Comparison of ENCODE assay signal across 10 cellular contexts in genomic region chr7:98110249-98111022, GRCh38. TPM values are rescaled to one million over a fixed set of nuclear protein-coding genes. Genes with fewer than 3 reads are reported as not detected.
DNase-seq lines count a peak whose midpoint lies in the region; ATAC-seq and TF ChIP-seq lines count a peak whose summit lies in the region.
"Had no signal": no experiment of that assay in that cellular context is flagged by ENCODE, and none has a peak within 500 bp of the region (broad histone marks: within the 10 kb centered on the region; RNA-seq: fewer than 3 reads in every experiment).

No MANE protein-coding gene starts in this region.

- H3K36me3 ChIP-seq in brain microvascular endothelial cell (replicated peaks) (no peaks in the 10 kb centered on the region), gastrocnemius medialis (no peaks in the 10 kb centered on the region)

- CTCF ChIA-PET in HEK293T (lab: Yijun Ruan, JAX): interaction anchor here (1.1 to 2.4 kb wide), 5 partner anchors 9 to 89 kb away, joined by 4 to 18 read pairs (median 8); no protein-coding TSS in a partner anchor

- ATAC-seq in gastrocnemius medialis: no peak

- H3K27ac ChIP-seq in brain microvascular endothelial cell (no peak overlapping the region), gastrocnemius medialis (peak overlapping the region; percentile 0 to 33 (median 12))

- DNase-seq in NCI-H2196 treated with DMSO at 0.1 percent for 48 hours (lab: John Stamatoyannopoulos, UW; ENCODE audit: unreplicated experiment) (peak; percentile 40), brain microvascular endothelial cell (peak; percentile 19), iris pigment epithelial cell (ENCODE audit: low read depth) (peak; percentile 41), gastrocnemius medialis (no peak), putamen (ENCODE audit: low spot score) (no peak), HEK293T (ENCODE audit: extremely low spot score) (no peak), foreskin melanocyte (no peak)
- DNase-seq: cerebellar nuclear complex, HFFc6, retina had no signal

- H3K9me3 ChIP-seq in gastrocnemius medialis: no peaks in the 10 kb centered on the region

- intact Hi-C loops in gastrocnemius medialis (cut with DNase I; ENCODE audit: low total_unique reads): no loop called here

- POLR2A ChIA-PET in HEK293T (lab: Yijun Ruan, JAX): interaction anchor here (0.9 kb wide), 1 partner anchor 10 kb away, joined by 3 read pairs; no protein-coding TSS in a partner anchor

- no peak for TF ChIP-seq POLR2A in gastrocnemius medialis (IDR thresholded peaks at IDR 0.05)

- in situ Hi-C loops in brain microvascular endothelial cell (cut with HindIII; ENCODE audit: low pct_ligation_motif_present, low sequenced_read_pairs): no loop called here
- in situ Hi-C loops in gastrocnemius medialis (cut with MboI; ENCODE audit: low sequenced_read_pairs in 4 of 4): loop anchor here in 3 of 4 donors (5.0 to 25.0 kb wide), 3 partner anchors 52 to 152 kb away; partner anchors contain the start of gene TECPR1 (in 1 of the 3)

- H3K27me3 ChIP-seq in brain microvascular endothelial cell (replicated peaks) (no peaks in the 10 kb centered on the region), gastrocnemius medialis (no peaks in the 10 kb centered on the region)

- peaks cover 29 to 34% of the 10 kb centered on the region in 2 donors for H3K4me1 ChIP-seq in gastrocnemius medialis

- no peak for TF ChIP-seq CTCF in brain microvascular endothelial cell (IDR thresholded peaks at IDR 0.05; ENCODE audit: low read depth, low read length, missing control alignments)
- TF ChIP-seq CTCF in gastrocnemius medialis (IDR thresholded peaks at IDR 0.05 in 4 of 5, conservative IDR thresholded peaks at IDR 0.05 in 1 of 5): no peak

- H3K4me3 ChIP-seq in brain microvascular endothelial cell (ENCODE audit: low read depth, low read length) (no peak overlapping the region), gastrocnemius medialis (no peak overlapping the region)

TF ChIP-seq in HEK293T, 16 proteins besides CTCF, POLR2A, EP300 and RAD21:
- TF ChIP-seq HDGF (IDR thresholded peaks at IDR 0.05; ENCODE audit: borderline replicate concordance) (no peak), NFRKB (IDR thresholded peaks at IDR 0.05) (no peak)

RNA-seq across cellular contexts. Expression of gene LMTK2, which starts 3.8 kb away (rescaled TPM):
- total RNA-seq in gastrocnemius medialis: 10 to 100 TPM; 10.8 to 44.2 (median 17.7) TPM

Comparison
In these comparisons a context has a peak if more than half of its experiments do, and no peak if none do; other contexts are left out.
1. DNase-seq: peak in NCI-H2196 treated with DMSO at 0.1 percent for 48 hours (single experiment), brain microvascular endothelial cell (single experiment) and iris pigment epithelial cell (single experiment); none in gastrocnemius medialis (0 of 2), putamen (single experiment), HEK293T (single experiment) and foreskin melanocyte (single experiment).